ENCODE assay signal across 8 cellular contexts in genomic region chr9:137085918-137086530, GRCh38. TPM values are rescaled to one million over a fixed set of nuclear protein-coding genes. Genes with fewer than 3 reads are reported as not detected.
DNase-seq lines count a peak whose midpoint lies in the region; ATAC-seq and TF ChIP-seq lines count a peak whose summit lies in the region.

No MANE protein-coding gene starts in this region.

- DNase-seq in AG20443 (ENCODE audit: low spot score) (peak; percentile 62), MG63 (peak; percentile 63), cardiac muscle cell (ENCODE audit: low read depth in 1 of 2, low spot score in 1 of 2) (peak; percentile 36 to 37), hippocampal formation (lab: John Stamatoyannopoulos, UW) (no peak)
- DNase-seq in activated naive CD4-positive, alpha-beta T cell treated with anti-CD3 and anti-CD28 coated beads, Interleukin-2, amount 10 ng/mL, durations not matched to agents 7 days and 5 days: peak; percentile 53

- peaks cover 41% of the 10 kb centered on the region for H3K4me1 Mint-ChIP-seq in activated naive CD4-positive, alpha-beta T cell treated with anti-CD3 and anti-CD28 coated beads, Interleukin-2, amount 10 ng/mL, durations not matched to agents 7 days and 5 days

- peak overlapping the region; percentile 92 for H3K4me3 Mint-ChIP-seq in activated naive CD4-positive, alpha-beta T cell treated with anti-CD3 and anti-CD28 coated beads, Interleukin-2, amount 10 ng/mL, durations not matched to agents 7 days and 5 days

- ATAC-seq in GM21529 (IDR thresholded peaks at IDR 0.05; ENCODE audit: unreplicated experiment) (peak; percentile 4), HG02763 (IDR thresholded peaks at IDR 0.05; ENCODE audit: unreplicated experiment) (no peak)

- H3K27me3 ChIP-seq in MG63 (no peaks in the 10 kb centered on the region), cardiac muscle cell (no peaks in the 10 kb centered on the region), rectal smooth muscle tissue (ENCODE audit: control insufficient read depth, insufficient read depth, low read length) (no peaks in the 10 kb centered on the region)

- H3K27me3 Mint-ChIP-seq in activated naive CD4-positive, alpha-beta T cell treated with anti-CD3 and anti-CD28 coated beads, Interleukin-2, amount 10 ng/mL, durations not matched to agents 7 days and 5 days: no peaks in the 10 kb centered on the region

- H3K36me3 Mint-ChIP-seq in activated naive CD4-positive, alpha-beta T cell treated with anti-CD3 and anti-CD28 coated beads, Interleukin-2, amount 10 ng/mL, durations not matched to agents 7 days and 5 days: peaks cover 35% of the 10 kb centered on the region

- H3K36me3 ChIP-seq in MG63 (peaks cover 26% of the 10 kb centered on the region), cardiac muscle cell (peaks cover 3% of the 10 kb centered on the region), rectal smooth muscle tissue (ENCODE audit: control insufficient read depth, insufficient read depth, low read length) (no peaks in the 10 kb centered on the region)

- peaks cover 4% of the 10 kb centered on the region for H3K4me1 ChIP-seq in cardiac muscle cell (ENCODE audit: low read depth)
- H3K4me1 ChIP-seq in rectal smooth muscle tissue (ENCODE audit: control insufficient read depth, insufficient read depth, low read length): peaks cover 4% of the 10 kb centered on the region

- H3K9me3 ChIP-seq in MG63: no peaks in the 10 kb centered on the region
- no peaks in the 10 kb centered on the region for H3K9me3 ChIP-seq in cardiac muscle cell (ENCODE audit: low read depth)

- H3K9ac ChIP-seq in rectal smooth muscle tissue (ENCODE audit: low read length): peak overlapping the region; percentile 66

- H3K27ac ChIP-seq in cardiac muscle cell: peak overlapping the region; percentile 36
- peak overlapping the region; percentile 91 for H3K27ac ChIP-seq in rectal smooth muscle tissue (ENCODE audit: low read depth, low read length)

- H3K27ac Mint-ChIP-seq in activated naive CD4-positive, alpha-beta T cell treated with anti-CD3 and anti-CD28 coated beads, Interleukin-2, amount 10 ng/mL, durations not matched to agents 7 days and 5 days: peak overlapping the region; percentile 96

- no peaks in the 10 kb centered on the region for H3K9me3 Mint-ChIP-seq in activated naive CD4-positive, alpha-beta T cell treated with anti-CD3 and anti-CD28 coated beads, Interleukin-2, amount 10 ng/mL, durations not matched to agents 7 days and 5 days

- no peak for TF ChIP-seq CTCF in cardiac muscle cell (IDR thresholded peaks at IDR 0.05; ENCODE audit: low read depth, low read length)

- CTCF ChIA-PET in activated naive CD4-positive, alpha-beta T cell treated with anti-CD3 and anti-CD28 coated beads, Interleukin-2, amount 10 ng/mL, durations not matched to agents 7 days and 5 days (lab: Charles Lee): interaction anchor here (0.7 to 3.1 kb wide), 8 partner anchors 8 to 57 kb away, joined by 3 to 11 read pairs (median 5); partner anchors contain the start of genes NPDC1 and UAP1L1

- H3K4me3 ChIP-seq in MG63 (peak overlapping the region; percentile 62), cardiac muscle cell (peak overlapping the region; percentile 66), rectal smooth muscle tissue (ENCODE audit: low read length) (peak overlapping the region; percentile 69)

RNA-seq across cellular contexts. Expression of gene MAN1B1, which starts 0.8 kb away (rescaled TPM):
- 77.1 and 83.1 TPM in 2 replicates for total RNA-seq in MG63 (2014; rRNA removed; shearing (Covaris generic); ENCODE audit: low replicate concordance)
- total RNA-seq in cardiac muscle cell: 59.4 and 73.3 TPM in 2 replicates
- polyA plus RNA-seq in cardiac muscle cell: 67.6 and 86.7 TPM in 2 replicates

RNA-seq across cellular contexts. Expression of gene UAP1L1, which starts 8.7 kb away (rescaled TPM):
- 8.2 and 12.2 TPM in 2 replicates for total RNA-seq in MG63 (2014; rRNA removed; shearing (Covaris generic); ENCODE audit: low replicate concordance)
- total RNA-seq in cardiac muscle cell: 5.8 and 13.3 TPM in 2 replicates
- 9.9 and 17.9 TPM in 2 replicates for polyA plus RNA-seq in cardiac muscle cell

RNA-seq across cellular contexts. Expression of gene SAPCD2, which starts 15.7 kb away (rescaled TPM):
- total RNA-seq in MG63 (2014; rRNA removed; shearing (Covaris generic); ENCODE audit: low replicate concordance): 20.8 and 32.5 TPM in 2 replicates
- 6.3 and 42.1 TPM in 2 replicates for total RNA-seq in cardiac muscle cell
- polyA plus RNA-seq in cardiac muscle cell: 4.7 and 28.3 TPM in 2 replicates

RNA-seq across cellular contexts. Expression of gene DPP7, which starts 28.5 kb away (rescaled TPM):
- 53.6 and 57.8 TPM in 2 replicates for total RNA-seq in MG63 (2014; rRNA removed; shearing (Covaris generic); ENCODE audit: low replicate concordance)
- total RNA-seq in cardiac muscle cell: 125 and 144 TPM in 2 replicates
- 202 and 204 TPM in 2 replicates for polyA plus RNA-seq in cardiac muscle cell

RNA-seq across cellular contexts. Expression of gene ENTPD2, which starts 32.2 kb away (rescaled TPM):
- not detected in 2 replicates for total RNA-seq in MG63 (2014; rRNA removed; shearing (Covaris generic); ENCODE audit: low replicate concordance)
- not detected in 2 replicates for total RNA-seq in cardiac muscle cell
- not detected in 2 replicates for polyA plus RNA-seq in cardiac muscle cell

Comparison
In these comparisons a context has a peak if more than half of its experiments do, and no peak if none do; other contexts are left out.
1. DNase-seq: peak in AG20443 (single experiment), MG63 (single experiment), activated naive CD4-positive, alpha-beta T cell treated with anti-CD3 and anti-CD28 coated beads, Interleukin-2, amount 10 ng/mL, durations not matched to agents 7 days and 5 days (single experiment) and cardiac muscle cell (2 of 2); none in hippocampal formation (0 of 2).
2. Peak in every context shown above with its lines, with median percentiles within 50 percentile points of each other: H3K4me3 ChIP-seq.